ENCODE assay signal across 8 cellular contexts in genomic region chr2:170928824-170929685, GRCh38.
DNase-seq lines count a peak whose midpoint lies in the region; ATAC-seq lines count a peak whose summit lies in the region.

TSS of gene GORASP2 (plus strand) at chr2:170929253. CDS start at chr2:170929341, 88 bp downstream.

- peaks cover 0 to 21% (median 10%) of the 10 kb centered on the region in 11 experiments; a peak in 13 of 22 replicates for H3K36me3 ChIP-seq in BLaER1 treated with 17β-estradiol and CSF1 and Interleukin-3, amounts not matched to agents 10 nM and 100 nM

- H3K9ac ChIP-seq in BLaER1 treated with 17β-estradiol and CSF1 and Interleukin-3, amounts not matched to agents 10 nM and 100 nM = peak within 1 kb of the TSS; percentile 93 to 99 (median 97)

- peak within 1 kb of the TSS; percentile 88 to 98 (median 94) for H3K27ac ChIP-seq in BLaER1 treated with 17β-estradiol and CSF1 and Interleukin-3, amounts not matched to agents 10 nM and 100 nM
- peak within 1 kb of the TSS; percentile 24 for H3K27ac ChIP-seq in cingulate gyrus (ENCODE audit: low read depth, low read length)

- peaks cover 27 to 38% (median 32%) of the 10 kb centered on the region in 10 experiments for H3K4me1 ChIP-seq in BLaER1 treated with 17β-estradiol and CSF1 and Interleukin-3, amounts not matched to agents 10 nM and 100 nM

- peaks cover 15 to 43% (median 31%) of the 10 kb centered on the region in 11 experiments for H3K9me3 ChIP-seq in BLaER1 treated with 17β-estradiol and CSF1 and Interleukin-3, amounts not matched to agents 10 nM and 100 nM (replicated peaks in 1 of 11)

- H3K4me3 ChIP-seq in BLaER1 treated with 17β-estradiol and CSF1 and Interleukin-3, amounts not matched to agents 10 nM and 100 nM = peak within 1 kb of the TSS; percentile 87 to 99 (median 96)

- H4K20me1 ChIP-seq in BLaER1 treated with 17β-estradiol and CSF1 and Interleukin-3, amounts not matched to agents 10 nM and 100 nM = peaks cover 39 to 48% (median 44%) of the 10 kb centered on the region in 11 experiments; a peak in 20 of 22 replicates

- no peaks in the 10 kb centered on the region for H3K27me3 ChIP-seq in BLaER1 treated with 17β-estradiol and CSF1 and Interleukin-3, amounts not matched to agents 10 nM and 100 nM

- peak within 1 kb of the TSS; percentile 92 to 100 (median 94) for H3K4me2 ChIP-seq in BLaER1 treated with 17β-estradiol and CSF1 and Interleukin-3, amounts not matched to agents 10 nM and 100 nM

- DNase-seq in GM19240 (ENCODE audit: insufficient read length, low spot score) (peak; percentile 93), NCI-H524 treated with DMSO at 0.1 percent for 48 hours (lab: John Stamatoyannopoulos, UW) (peak; percentile 96), kidney tubule cell (ENCODE audit: low spot score) (peak; percentile 99)
- peak; percentile 98 for DNase-seq in activated CD4-positive, alpha-beta T cell treated with anti-CD3 and anti-CD28 coated beads for 4 hours
- peak; percentile 90 to 96 (median 94) for DNase-seq in stimulated activated CD4-positive, alpha-beta T cell treated with anti-CD3 and anti-CD28 coated beads, Interleukin-1b, Interleukin-23, amount 100 ng/mL, for 24 hours (ENCODE audit: low read depth in 4 of 4, low spot score in 1 of 4)

- ATAC-seq in HG03460 (IDR thresholded peaks at IDR 0.05; ENCODE audit: unreplicated experiment) = peak; percentile 91

Comparison
In these comparisons a context has a peak if more than half of its experiments do, and no peak if none do; other contexts are left out.
1. Peak in every context shown above with its lines: DNase-seq, ATAC-seq, H3K4me3 ChIP-seq and H3K27ac ChIP-seq.